ENCODE assay signal across 8 cellular contexts in genomic region chr4:158782539-158783360, GRCh38. TPM values are rescaled to one million over a fixed set of nuclear protein-coding genes. Genes with fewer than 3 reads are reported as not detected.
A peak's percentile ranks its signal among the peaks of the same experiment; 100 is the strongest.
DNase-seq lines count a peak whose midpoint lies in the region; ATAC-seq and TF ChIP-seq lines count a peak whose summit lies in the region.

No MANE protein-coding gene starts in this region.

- 24 to 31% methylated on average over 4 of the region's 4 CpGs for WGBS in heart right ventricle, 2 donors
- WGBS in transverse colon (ENCODE audit: low coverage in 1 of 2), 2 donors = 26 to 45% methylated on average over 3 to 4 of the region's 4 CpGs

- H3K4me1 ChIP-seq in heart right ventricle (peaks cover 12 to 91% (median 78%) of the 10 kb centered on the region in 9 donors), transverse colon (peaks cover 35 to 97% (median 79%) of the 10 kb centered on the region in 4 donors), Karpas-422 (ENCODE audit: low read length) (peaks cover 6% of the 10 kb centered on the region)

- H3K27ac ChIP-seq in heart right ventricle (peak overlapping the region in 8 of 10 donors; percentile 0 to 68 (median 43)), transverse colon (peak overlapping the region; percentile 70 to 80 (median 78)), Karpas-422 (ENCODE audit: low read length) (no peak overlapping the region), caudate nucleus (ENCODE audit: low read depth, low read length) (no peak overlapping the region)

- no peaks in the 10 kb centered on the region for H3K79me2 ChIP-seq in Karpas-422 (ENCODE audit: low read length)

- no peak for TF ChIP-seq EP300 in transverse colon (IDR thresholded peaks at IDR 0.05; ENCODE audit: low read depth)

- intact Hi-C loops in heart right ventricle (cut with DNase I) = no loop called here
- intact Hi-C loops in transverse colon (cut with DNase I; ENCODE audit: low total_unique reads) = no loop called here

- peak overlapping the region in 1 of 10 donors; percentile 6 for H3K4me3 ChIP-seq in heart right ventricle
- no peak overlapping the region for H3K4me3 ChIP-seq in transverse colon
- no peak overlapping the region for H3K4me3 ChIP-seq in Karpas-422 (ENCODE audit: low read length)

- H3K9ac ChIP-seq in Karpas-422 (ENCODE audit: low read length) = no peak overlapping the region

- ATAC-seq in heart right ventricle = peak in 1 of 8 donors; percentile 55

- no peaks in the 10 kb centered on the region for H3K9me3 ChIP-seq in heart right ventricle
- H3K9me3 ChIP-seq in transverse colon = no peaks in the 10 kb centered on the region
- no peaks in the 10 kb centered on the region for H3K9me3 ChIP-seq in Karpas-422 (ENCODE audit: low read length)

- H3K27me3 ChIP-seq in heart right ventricle = no peaks in the 10 kb centered on the region
- H3K27me3 ChIP-seq in transverse colon = no peaks in the 10 kb centered on the region
- H3K27me3 ChIP-seq in Karpas-422 (ENCODE audit: low read length) = no peaks in the 10 kb centered on the region

- TF ChIP-seq POLR2A in transverse colon (IDR thresholded peaks at IDR 0.05) = no peak

- H2AFZ ChIP-seq in Karpas-422 (ENCODE audit: low read length) = no peak overlapping the region

- no peak overlapping the region for H3K4me2 ChIP-seq in Karpas-422 (ENCODE audit: low read depth, low read length, poor library complexity, severe bottlenecking)

- DNase-seq in NCI-H82 (lab: John Stamatoyannopoulos, UW) = peak; percentile 41
- DNase-seq in NCI-H82 treated with DMSO at 0.1 percent for 48 hours (lab: John Stamatoyannopoulos, UW; ENCODE audit: unreplicated experiment) = no peak
- peak; percentile 22 to 41 for DNase-seq in NCI-H526 (lab: John Stamatoyannopoulos, UW)
- no peak for DNase-seq in heart right ventricle
- DNase-seq in transverse colon = no peak
- no peak for DNase-seq in Karpas-422
- no peak for DNase-seq in occipital lobe (lab: John Stamatoyannopoulos, UW)
- DNase-seq in caudate nucleus (lab: John Stamatoyannopoulos, UW) = no peak

- no peaks in the 10 kb centered on the region for H3K36me3 ChIP-seq in heart right ventricle
- H3K36me3 ChIP-seq in transverse colon = no peaks in the 10 kb centered on the region
- no peaks in the 10 kb centered on the region for H3K36me3 ChIP-seq in Karpas-422 (ENCODE audit: insufficient read depth, low read length)

- no peaks in the 10 kb centered on the region for H4K20me1 ChIP-seq in Karpas-422 (ENCODE audit: insufficient read depth, low read depth, low read length)

- TF ChIP-seq CTCF in heart right ventricle (IDR thresholded peaks at IDR 0.05) (no peak), transverse colon (IDR thresholded peaks at IDR 0.05) (no peak)

- no peaks in the 10 kb centered on the region for H3K9me2 ChIP-seq in Karpas-422 (replicated peaks; ENCODE audit: insufficient read depth, low read length)

- in situ Hi-C loops in transverse colon (cut with MboI; ENCODE audit: low pct_ligation_motif_present in 1 of 4, low pct_unique_long_range_greater_than_20kb in 1 of 4, low sequenced_read_pairs in 3 of 4) = no loop called here

RNA-seq across cellular contexts. Expression of gene FNIP2, which starts 13.9 kb away (rescaled TPM):
- 10 to 100 TPM; 34.1 to 89.7 (median 53.4) TPM for total RNA-seq in heart right ventricle
- polyA plus RNA-seq in heart right ventricle = 10 to 100 TPM in 1 of 2 donors, 1 to 10 TPM in 1; 8.5 to 17.8 TPM
- total RNA-seq in transverse colon = 100 to 1,000 TPM in 1 of 4 donors, 10 to 100 TPM in 3; 47.2 to 105 (median 64.0) TPM
- 0.04 and 0.56 TPM in 2 replicates for total RNA-seq in Karpas-422 (2014; rRNA removed; shearing (Covaris generic); ENCODE audit: low replicate concordance)
- 66.6 TPM for total RNA-seq in occipital lobe

RNA-seq across cellular contexts. Expression of gene PPID, which starts 59.6 kb away (rescaled TPM):
- total RNA-seq in heart right ventricle (10 to 100 TPM; 23.8 to 37.1 (median 33.1) TPM), transverse colon (10 to 100 TPM in 2 of 4 donors, 1 to 10 TPM in 2; 7.9 to 21.8 (median 12.8) TPM), occipital lobe (27.1 TPM)
- polyA plus RNA-seq in heart right ventricle = 10 to 100 TPM; 24.4 to 35.4 TPM
- 56.8 and 57.3 TPM in 2 replicates for total RNA-seq in Karpas-422 (2014; rRNA removed; shearing (Covaris generic); ENCODE audit: low replicate concordance)

Comparison
In these comparisons a context has a peak if more than half of its experiments do, and no peak if none do; other contexts are left out.
1. DNase-seq: peak in NCI-H82 (single experiment) and NCI-H526 (2 of 2); none in NCI-H82 treated with DMSO at 0.1 percent for 48 hours (single experiment), heart right ventricle (0 of 2), transverse colon (single experiment), Karpas-422 (single experiment), occipital lobe (single experiment) and caudate nucleus (0 of 61).
2. H3K27ac ChIP-seq: peak in heart right ventricle (8 of 10) and transverse colon (4 of 4); none in Karpas-422 (single experiment) and caudate nucleus (single experiment).
3. RNA of gene FNIP2, which starts 13.9 kb away (total RNA-seq): 66.6 TPM in occipital lobe (single experiment), 47.2 to 105 TPM in transverse colon and 34.1 to 89.7 TPM in heart right ventricle; 0.04 to 0.56 TPM in Karpas-422; every median in the first group is over 10 times any median in the second.